19 cellular contexts compared by ENCODE assay signal in genomic region chr2:197555467-197555866, GRCh38.
"Had no signal": no experiment of that assay in that cellular context is flagged by ENCODE, and none has a peak within 500 bp of the region (broad histone marks: within the 10 kb centered on the region; RNA-seq: fewer than 3 reads in every experiment).

No MANE protein-coding gene starts in this region.

- H3K4me3 ChIP-seq: cardiac muscle cell, lung, transverse colon, uterus had no signal

- DNase-seq: activated CD4-positive, alpha-beta T cell treated with anti-CD3 and anti-CD28 coated beads, Interleukin-2, amount 50 U/mL, for 4 hours; activated gamma-delta T cell; amniotic stem cell; endodermal cell; hypothalamus; islet precursor cell; nephron progenitor cell; nucleus accumbens; stimulated activated CD8-positive, alpha-beta memory T cell treated with anti-CD3 and anti-CD28 coated beads, Interleukin-4, amount 100 ng/mL, for 48 hours; stimulated activated naive CD8-positive, alpha-beta T cell treated with anti-CD3 and anti-CD28 coated beads, Interleukin-15, Interleukin-2, amounts not matched to agents 100 U/mL and 50 U/mL, for 24 hours; SW 1271; transverse colon; uterus; WERI-Rb-1 had no signal

- H3K27ac ChIP-seq: transverse colon, WERI-Rb-1 had no signal

- H3K27me3 ChIP-seq: cardiac muscle cell, transverse colon, uterus had no signal

- H3K36me3 ChIP-seq: uterus had no signal

- H3K4me1 ChIP-seq: transverse colon, uterus had no signal

- ATAC-seq: activated naive CD4-positive, alpha-beta T cell treated with anti-CD3 and anti-CD28 coated beads, Interleukin-2, amount 50 U/mL, for 72 hours; stimulated activated naive CD8-positive, alpha-beta T cell treated with anti-CD3 and anti-CD28 coated beads, Interleukin-15, Interleukin-2, amounts not matched to agents 100 U/mL and 50 U/mL, for 24 hours had no signal

- H3K9me3 ChIP-seq: transverse colon, uterus had no signal

- FAIRE-seq: colon, frontal cortex had no signal
